ENCODE assay signal across 18 cellular contexts in genomic region chr11:2571598-2572281, GRCh38.
"Had no signal": no experiment of that assay in that cellular context is flagged by ENCODE, and none has a peak within 500 bp of the region (broad histone marks: within the 10 kb centered on the region; RNA-seq: fewer than 3 reads in every experiment).

No MANE protein-coding gene starts in this region.

- H3K9me3 ChIP-seq: ascending aorta, esophagus muscularis mucosa, neutrophil, ovary, tibial artery had no signal

- H3K27ac Mint-ChIP-seq: activated CD4-positive, alpha-beta memory T cell treated with anti-CD3 and anti-CD28 coated beads, Interleukin-2, amount 10 ng/mL, durations not matched to agents 7 days and 5 days; activated CD4-positive, alpha-beta T cell treated with anti-CD3 and anti-CD28 coated beads, Interleukin-2, amount 10 ng/mL, durations not matched to agents 24 days and 14 days; activated naive CD4-positive, alpha-beta T cell treated with anti-CD3 and anti-CD28 coated beads, Interleukin-2, amount 10 ng/mL, durations not matched to agents 7 days and 5 days; activated T-cell treated with anti-CD3 and anti-CD28 coated beads, Interleukin-2, amount 50 U/mL, for 72 hours; natural killer cell treated with Interleukin-12 subunit alpha and Interleukin-12 subunit beta and Interleukin-15 and Interleukin-18, amount 100 ng/mL, for 72 hours; stimulated activated naive CD8-positive, alpha-beta T cell treated with anti-CD3 and anti-CD28 coated beads, Interleukin-15, Interleukin-2, amounts not matched to agents 100 ng/mL and 50 ng/mL, for 24 hours had no signal

- DNase-seq: activated CD4-positive, alpha-beta memory T cell treated with anti-CD3 and anti-CD28 coated beads, Interleukin-2, amount 10 ng/mL, durations not matched to agents 7 days and 5 days; activated CD4-positive, alpha-beta T cell treated with anti-CD3 and anti-CD28 coated beads, Interleukin-2, amount 10 ng/mL, durations not matched to agents 24 days and 14 days; activated naive CD4-positive, alpha-beta T cell treated with anti-CD3 and anti-CD28 coated beads, Interleukin-2, amount 10 ng/mL, durations not matched to agents 7 days and 5 days; activated T-cell treated with anti-CD3 and anti-CD28 coated beads, Interleukin-2, amount 50 U/mL, for 72 hours; brain microvascular endothelial cell; central memory CD4-positive, alpha-beta T cell; mammary epithelial cell; midbrain; stimulated activated CD4-positive, alpha-beta T cell treated with anti-CD3 and anti-CD28 coated beads, Interleukin-4, amount 100 ng/mL, for 4 hours had no signal

- ATAC-seq: activated CD4-positive, CD25-positive, alpha-beta regulatory T cell treated with anti-CD3 and anti-CD28 coated beads, Interleukin-2, amount 50 U/mL, for 24 hours; activated T-cell treated with anti-CD3 and anti-CD28 coated beads, Interleukin-2, amount 50 U/mL, for 72 hours; natural killer cell treated with Interleukin-12 subunit alpha and Interleukin-12 subunit beta and Interleukin-15 and Interleukin-18, amount 100 ng/mL, for 72 hours; SK-N-SH treated with all-trans-retinoic acid at 6 μM for 48 hours had no signal

- H3K36me3 Mint-ChIP-seq: activated naive CD4-positive, alpha-beta T cell treated with anti-CD3 and anti-CD28 coated beads, Interleukin-2, amount 10 ng/mL, durations not matched to agents 7 days and 5 days; natural killer cell treated with Interleukin-12 subunit alpha and Interleukin-12 subunit beta and Interleukin-15 and Interleukin-18, amount 100 ng/mL, for 72 hours had no signal

- H3K36me3 ChIP-seq: ascending aorta, brain microvascular endothelial cell, ovary, tibial artery had no signal

- H3K4me3 ChIP-seq: ascending aorta, esophagus muscularis mucosa, ovary, tibial artery had no signal

- H3K4me1 ChIP-seq: ascending aorta, esophagus muscularis mucosa, tibial artery had no signal

- H3K27ac ChIP-seq: ascending aorta, brain microvascular endothelial cell, esophagus muscularis mucosa, neutrophil, ovary, tibial artery had no signal

- H3K4me3 Mint-ChIP-seq: activated CD4-positive, alpha-beta memory T cell treated with anti-CD3 and anti-CD28 coated beads, Interleukin-2, amount 10 ng/mL, durations not matched to agents 7 days and 5 days; activated CD4-positive, alpha-beta T cell treated with anti-CD3 and anti-CD28 coated beads, Interleukin-2, amount 10 ng/mL, durations not matched to agents 24 days and 14 days; activated naive CD4-positive, alpha-beta T cell treated with anti-CD3 and anti-CD28 coated beads, Interleukin-2, amount 10 ng/mL, durations not matched to agents 7 days and 5 days; activated T-cell treated with anti-CD3 and anti-CD28 coated beads, Interleukin-2, amount 50 U/mL, for 72 hours; natural killer cell treated with Interleukin-12 subunit alpha and Interleukin-12 subunit beta and Interleukin-15 and Interleukin-18, amount 100 ng/mL, for 72 hours; stimulated activated naive CD8-positive, alpha-beta T cell treated with anti-CD3 and anti-CD28 coated beads, Interleukin-15, Interleukin-2, amounts not matched to agents 100 ng/mL and 50 ng/mL, for 24 hours had no signal

- H3K9me3 Mint-ChIP-seq: activated CD4-positive, alpha-beta memory T cell treated with anti-CD3 and anti-CD28 coated beads, Interleukin-2, amount 10 ng/mL, durations not matched to agents 7 days and 5 days; activated CD4-positive, alpha-beta T cell treated with anti-CD3 and anti-CD28 coated beads, Interleukin-2, amount 10 ng/mL, durations not matched to agents 24 days and 14 days; activated naive CD4-positive, alpha-beta T cell treated with anti-CD3 and anti-CD28 coated beads, Interleukin-2, amount 10 ng/mL, durations not matched to agents 7 days and 5 days; activated T-cell treated with anti-CD3 and anti-CD28 coated beads, Interleukin-2, amount 50 U/mL, for 72 hours; natural killer cell treated with Interleukin-12 subunit alpha and Interleukin-12 subunit beta and Interleukin-15 and Interleukin-18, amount 100 ng/mL, for 72 hours; stimulated activated naive CD8-positive, alpha-beta T cell treated with anti-CD3 and anti-CD28 coated beads, Interleukin-15, Interleukin-2, amounts not matched to agents 100 ng/mL and 50 ng/mL, for 24 hours had no signal

- H3K4me1 Mint-ChIP-seq: activated CD4-positive, alpha-beta memory T cell treated with anti-CD3 and anti-CD28 coated beads, Interleukin-2, amount 10 ng/mL, durations not matched to agents 7 days and 5 days; activated CD4-positive, alpha-beta T cell treated with anti-CD3 and anti-CD28 coated beads, Interleukin-2, amount 10 ng/mL, durations not matched to agents 24 days and 14 days; activated naive CD4-positive, alpha-beta T cell treated with anti-CD3 and anti-CD28 coated beads, Interleukin-2, amount 10 ng/mL, durations not matched to agents 7 days and 5 days had no signal

- H3K27me3 Mint-ChIP-seq: activated CD4-positive, alpha-beta memory T cell treated with anti-CD3 and anti-CD28 coated beads, Interleukin-2, amount 10 ng/mL, durations not matched to agents 7 days and 5 days; activated CD4-positive, alpha-beta T cell treated with anti-CD3 and anti-CD28 coated beads, Interleukin-2, amount 10 ng/mL, durations not matched to agents 24 days and 14 days; activated naive CD4-positive, alpha-beta T cell treated with anti-CD3 and anti-CD28 coated beads, Interleukin-2, amount 10 ng/mL, durations not matched to agents 7 days and 5 days; natural killer cell treated with Interleukin-12 subunit alpha and Interleukin-12 subunit beta and Interleukin-15 and Interleukin-18, amount 100 ng/mL, for 72 hours; stimulated activated naive CD8-positive, alpha-beta T cell treated with anti-CD3 and anti-CD28 coated beads, Interleukin-15, Interleukin-2, amounts not matched to agents 100 ng/mL and 50 ng/mL, for 24 hours had no signal

- H3K27me3 ChIP-seq: ascending aorta, brain microvascular endothelial cell, esophagus muscularis mucosa, neutrophil, ovary, tibial artery had no signal
